ENCODE assay signal across 21 cellular contexts in genomic region chrX:9947395-9947794, GRCh38. TPM values are rescaled to one million over a fixed set of nuclear protein-coding genes. Genes with fewer than 3 reads are reported as not detected.
A peak's percentile ranks its signal among the peaks of the same experiment; 100 is the strongest.
DNase-seq lines count a peak whose midpoint lies in the region; ATAC-seq and TF ChIP-seq lines count a peak whose summit lies in the region.
"Had no signal": no experiment of that assay in that cellular context is flagged by ENCODE, and none has a peak within 500 bp of the region (broad histone marks: within the 10 kb centered on the region; RNA-seq: fewer than 3 reads in every experiment).

No MANE protein-coding gene starts in this region.

- no peaks in the 10 kb centered on the region for H3F3A ChIP-seq in GM23338 (replicated peaks; ENCODE audit: low read depth)

- 72 to 85% (median 81%) methylated on average over 4 of the region's 4 CpGs for WGBS in adrenal gland, 4 donors

- no peak overlapping the region for H3K4me2 ChIP-seq in GM23338

- H3K27me3 Mint-ChIP-seq in brain (peaks cover 3% of the 10 kb centered on the region), GM23338 (ENCODE audit: insufficient read depth, low read depth, poor library complexity) (peaks cover 3% of the 10 kb centered on the region)
- H3K27me3 Mint-ChIP-seq: CD4-positive, CD25-positive, alpha-beta regulatory T cell had no signal

- peak overlapping the region in 3 of 5 experiments; percentile 46 to 89 (median 86) for H3K27ac Mint-ChIP-seq in brain
- no peak overlapping the region for H3K27ac Mint-ChIP-seq in GM23338
- H3K27ac Mint-ChIP-seq: CD4-positive, CD25-positive, alpha-beta regulatory T cell; CD8-positive, alpha-beta memory T cell had no signal

- H3K36me3 ChIP-seq in GM23338 (ENCODE audit: insufficient read depth) (no peaks in the 10 kb centered on the region), adrenal gland (replicated peaks in 1 of 2) (no peaks in the 10 kb centered on the region), H7 (replicated peaks; ENCODE audit: control insufficient read depth, insufficient read depth, low read length) (no peaks in the 10 kb centered on the region)

- H3K4me3 Mint-ChIP-seq in brain (no peak overlapping the region), GM23338 (no peak overlapping the region)
- H3K4me3 Mint-ChIP-seq: CD4-positive, CD25-positive, alpha-beta regulatory T cell; CD8-positive, alpha-beta memory T cell had no signal

- intact Hi-C loops in adrenal gland (cut with DNase I) = no loop called here

- H4K20me1 ChIP-seq in GM23338 (replicated peaks; ENCODE audit: insufficient read depth) = no peaks in the 10 kb centered on the region

- no peaks in the 10 kb centered on the region for H3K9me2 ChIP-seq in GM23338 (ENCODE audit: insufficient read depth)

- peaks cover 85% of the 10 kb centered on the region for H3K36me3 Mint-ChIP-seq in brain
- H3K36me3 Mint-ChIP-seq in GM23338 (ENCODE audit: low read depth) = peaks cover 39% of the 10 kb centered on the region
- H3K36me3 Mint-ChIP-seq: CD4-positive, CD25-positive, alpha-beta regulatory T cell; CD8-positive, alpha-beta memory T cell had no signal

- H3K4me1 ChIP-seq in GM23338 (ENCODE audit: insufficient read depth) = no peaks in the 10 kb centered on the region
- H3K4me1 ChIP-seq in adrenal gland (replicated peaks in 1 of 2) = no peaks in the 10 kb centered on the region

- ATAC-seq in GM18909 (IDR thresholded peaks at IDR 0.05; ENCODE audit: poor library complexity, unreplicated experiment) (peak; percentile 43), GM21381 (IDR thresholded peaks at IDR 0.05; ENCODE audit: unreplicated experiment) (peak; percentile 57), GM23338 (no peak)

- H3K4me1 Mint-ChIP-seq in brain (peaks cover 35% of the 10 kb centered on the region), GM23338 (no peaks in the 10 kb centered on the region)

- no peak overlapping the region for H2AFZ ChIP-seq in GM23338

- DNase-seq in GM23338 (ENCODE audit: low spot score) (no peak), adrenal gland (no peak), H7 (no peak), NCI-H1694 treated with DMSO at 0.1 percent for 48 hours (lab: John Stamatoyannopoulos, UW) (no peak)
- DNase-seq: C1 segment of cervical spinal cord; CD4-positive, CD25-positive, alpha-beta regulatory T cell; CD8-positive, alpha-beta memory T cell; DMS53; DMS79 treated with DMSO at 0.1 percent for 48 hours; GF-D8; GOT3; HCEC 1CT had no signal

- H3K4me3 ChIP-seq in GM23338 = no peak overlapping the region
- no peak overlapping the region for H3K4me3 ChIP-seq in adrenal gland
- no peak overlapping the region for H3K4me3 ChIP-seq in H7 (ENCODE audit: insufficient read depth, low read depth, low read length)

- peaks cover 3 to 11% (median 8%) of the 10 kb centered on the region in 5 experiments for H3K9me3 Mint-ChIP-seq in brain
- H3K9me3 Mint-ChIP-seq in GM23338 = peaks cover 5% of the 10 kb centered on the region

- no peak for TF ChIP-seq POLR2A in adrenal gland (IDR thresholded peaks at IDR 0.05)

- TF ChIP-seq CTCF in VCaP (conservative IDR thresholded peaks at IDR 0.05) = no peak
- TF ChIP-seq CTCF in brain (conservative IDR thresholded peaks at IDR 0.05) = no peak
- TF ChIP-seq CTCF in GM23338 (conservative IDR thresholded peaks at IDR 0.05; ENCODE audit: low read depth in 2 of 2) = no peak
- no peak for TF ChIP-seq CTCF in adrenal gland (IDR thresholded peaks at IDR 0.05)

- H3K79me2 ChIP-seq in GM23338 (replicated peaks; ENCODE audit: insufficient read depth) = no peaks in the 10 kb centered on the region

- no peaks in the 10 kb centered on the region for H3K27me3 ChIP-seq in GM23338 (ENCODE audit: insufficient read depth)
- no peaks in the 10 kb centered on the region for H3K27me3 ChIP-seq in adrenal gland
- no peaks in the 10 kb centered on the region for H3K27me3 ChIP-seq in H7 (ENCODE audit: control insufficient read depth, insufficient read depth, low read length)

- H3K9me3 ChIP-seq in adrenal gland (replicated peaks in 1 of 3) = no peaks in the 10 kb centered on the region

- peak overlapping the region; percentile 22 for H3K27ac ChIP-seq in VCaP
- no peak overlapping the region for H3K27ac ChIP-seq in GM23338 (ENCODE audit: low read depth)
- H3K27ac ChIP-seq in adrenal gland = no peak overlapping the region

TF ChIP-seq in GM23338, 12 proteins besides CTCF, POLR2A, EP300 and RAD21 (continues in another document):
- TF ChIP-seq ZNF331 (CRISPR knock-in tag; IDR thresholded peaks at IDR 0.05; ENCODE audit: low read depth) (no peak), NANOG (IDR thresholded peaks at IDR 0.05; ENCODE audit: borderline replicate concordance) (no peak), POLR2AphosphoS5 (IDR thresholded peaks at IDR 0.05; ENCODE audit: low read depth) (no peak), REST (IDR thresholded peaks at IDR 0.05; ENCODE audit: unreplicated experiment) (no peak), EZH2phosphoT487 (IDR thresholded peaks at IDR 0.05; ENCODE audit: unreplicated experiment) (no peak), ETS1 (IDR thresholded peaks at IDR 0.05) (no peak), STAT1 (IDR thresholded peaks at IDR 0.05; ENCODE audit: unreplicated experiment) (no peak)

RNA-seq across cellular contexts. Expression of gene CLDN34, which starts 19.8 kb away (rescaled TPM):
- polyA plus RNA-seq in brain (ENCODE audit: insufficient read depth, low read depth, low replicate concordance) (not detected), GM23338 (2016; fragmentation: Nextera tagmentation; extraction: Ambion mirVana) (not detected in 2 replicates), adrenal gland (under 1 TPM in 1 of 3 donors, not detected in 2; 0.13 TPM)
- total RNA-seq in GM23338 (2014; rRNA removed; shearing (Covaris generic)) = 0.19 TPM in 1 of 2 replicates, not detected in the other
- under 1 TPM in 1 of 8 donors, not detected in 7; 0.25 TPM for total RNA-seq in adrenal gland
- total RNA-seq in H7 (2014; rRNA removed; shearing (Covaris generic)) = 0.52 TPM in 1 of 2 replicates, not detected in the other
- total RNA-seq: A172; A673; CD4-positive, CD25-positive, alpha-beta regulatory T cell; CD8-positive, alpha-beta memory T cell; Daoy; G401 had no signal
- polyA plus RNA-seq: BJ; CD4-positive, CD25-positive, alpha-beta regulatory T cell; CD8-positive, alpha-beta memory T cell had no signal
